Comparison of ENCODE assay signal across 1 cellular context in the genomic region with DNA sequence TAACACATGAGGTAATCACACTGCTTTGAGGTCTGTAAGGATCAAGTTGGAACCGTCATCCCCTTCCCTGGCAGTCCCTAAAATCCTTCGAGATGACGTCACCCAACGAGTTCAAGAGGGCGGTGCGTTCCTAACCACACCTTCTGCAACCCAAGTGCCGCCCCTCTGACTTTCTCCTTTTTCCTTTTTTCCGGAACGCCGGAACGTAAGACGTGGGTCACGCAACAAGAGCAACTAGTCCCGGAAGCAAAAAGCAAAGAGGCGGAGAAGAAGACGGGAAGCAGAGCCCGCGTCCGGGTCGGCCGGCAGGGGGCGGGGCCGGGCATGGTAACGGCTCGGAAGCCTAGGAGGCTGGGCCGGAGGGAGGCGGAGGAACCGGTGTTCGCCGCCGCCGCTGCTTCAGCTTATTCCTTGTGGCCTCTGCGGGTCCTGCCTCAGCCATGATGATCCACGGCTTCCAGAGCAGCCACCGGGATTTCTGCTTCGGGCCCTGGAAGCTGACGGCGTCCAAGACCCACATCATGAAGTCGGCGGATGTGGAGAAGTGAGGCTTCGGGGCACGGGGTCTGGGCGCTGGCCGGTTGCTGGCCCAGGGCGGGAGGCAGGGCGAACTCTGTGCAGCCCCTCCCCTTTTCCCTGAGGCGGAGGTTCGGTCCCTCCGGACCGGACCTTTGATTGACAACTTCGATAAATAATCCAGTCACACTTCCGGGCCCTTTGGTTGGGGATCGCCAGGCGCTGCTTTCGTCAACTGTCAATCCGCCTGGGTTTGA.
A peak's percentile ranks its signal among the peaks of the same experiment; 100 is the strongest.
TF ChIP-seq lines count a peak whose summit lies in the region.

Gene TIPRL, plus strand, starts transcription at position 325 of the 773 bp plus-strand sequence. Its CDS starts 116 bp downstream, at position 441.

TF ChIP-seq in K562, 482 proteins besides CTCF, POLR2A, EP300 and RAD21 (continued from another document and continues in another):
- TF ChIP-seq, protein P1, sequence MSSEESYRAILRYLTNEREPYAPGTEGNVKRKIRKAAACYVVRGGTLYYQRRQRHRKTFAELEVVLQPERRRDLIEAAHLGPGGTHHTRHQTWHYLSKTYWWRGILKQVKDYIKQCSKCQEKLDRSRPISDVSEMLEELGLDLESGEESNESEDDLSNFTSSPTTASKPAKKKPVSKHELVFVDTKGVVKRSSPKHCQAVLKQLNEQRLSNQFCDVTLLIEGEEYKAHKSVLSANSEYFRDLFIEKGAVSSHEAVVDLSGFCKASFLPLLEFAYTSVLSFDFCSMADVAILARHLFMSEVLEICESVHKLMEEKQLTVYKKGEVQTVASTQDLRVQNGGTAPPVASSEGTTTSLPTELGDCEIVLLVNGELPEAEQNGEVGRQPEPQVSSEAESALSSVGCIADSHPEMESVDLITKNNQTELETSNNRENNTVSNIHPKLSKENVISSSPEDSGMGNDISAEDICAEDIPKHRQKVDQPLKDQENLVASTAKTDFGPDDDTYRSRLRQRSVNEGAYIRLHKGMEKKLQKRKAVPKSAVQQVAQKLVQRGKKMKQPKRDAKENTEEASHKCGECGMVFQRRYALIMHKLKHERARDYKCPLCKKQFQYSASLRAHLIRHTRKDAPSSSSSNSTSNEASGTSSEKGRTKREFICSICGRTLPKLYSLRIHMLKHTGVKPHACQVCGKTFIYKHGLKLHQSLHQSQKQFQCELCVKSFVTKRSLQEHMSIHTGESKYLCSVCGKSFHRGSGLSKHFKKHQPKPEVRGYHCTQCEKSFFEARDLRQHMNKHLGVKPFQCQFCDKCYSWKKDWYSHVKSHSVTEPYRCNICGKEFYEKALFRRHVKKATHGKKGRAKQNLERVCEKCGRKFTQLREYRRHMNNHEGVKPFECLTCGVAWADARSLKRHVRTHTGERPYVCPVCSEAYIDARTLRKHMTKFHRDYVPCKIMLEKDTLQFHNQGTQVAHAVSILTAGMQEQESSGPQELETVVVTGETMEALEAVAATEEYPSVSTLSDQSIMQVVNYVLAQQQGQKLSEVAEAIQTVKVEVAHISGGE (CRISPR knock-in tag; IDR thresholded peaks at IDR 0.05) = peak in 2 of 3 experiments; percentile 64 to 92; a peak in 4 of 6 replicates
- TF ChIP-seq SMARCC2 (IDR thresholded peaks at IDR 0.05; ENCODE audit: low read depth) (no peak), TAF7 (tag; IDR thresholded peaks at IDR 0.05) (no peak; the same call in 1 of the 2 replicates), ZNF431 (CRISPR knock-in tag; IDR thresholded peaks at IDR 0.05) (no peak), SNIP1 (IDR thresholded peaks at IDR 0.05; ENCODE audit: low read depth) (no peak), HOMEZ (CRISPR knock-in tag; IDR thresholded peaks at IDR 0.05) (peak; percentile 86; the same call in 1 of the 2 replicates), CBX5 (IDR thresholded peaks at IDR 0.05; ENCODE audit: borderline replicate concordance, low read depth) (no peak), MXI1 (IDR thresholded peaks at IDR 0.05; ENCODE audit: low read depth, low read length) (peak; percentile 68), SIX5 (IDR thresholded peaks at IDR 0.05; ENCODE audit: borderline replicate concordance in 1 of 2, insufficient read depth in 1 of 2, low read depth in 1 of 2, low read length in 2 of 2) (no peak; a peak in 1 of 4 replicates), SREBF2 (CRISPR knock-in tag; IDR thresholded peaks at IDR 0.05) (no peak), ZNF76 (CRISPR knock-in tag; IDR thresholded peaks at IDR 0.05; ENCODE audit: borderline replicate concordance) (peak; percentile 72), FOXJ3 (CRISPR knock-in tag; IDR thresholded peaks at IDR 0.05) (no peak), ZNF79 (CRISPR knock-in tag; IDR thresholded peaks at IDR 0.05; ENCODE audit: low read depth) (no peak; the same call in 1 of the 2 replicates), FOXP4 (CRISPR knock-in tag; IDR thresholded peaks at IDR 0.05; ENCODE audit: borderline replicate concordance) (peak; percentile 66; the same call in 1 of the 2 replicates), SMAD4 (CRISPR knock-in tag; conservative IDR thresholded peaks at IDR 0.05) (peak; percentile 65), SOX6 (IDR thresholded peaks at IDR 0.05) (peak; percentile 74), ELF2 (CRISPR knock-in tag; IDR thresholded peaks at IDR 0.05) (peak; percentile 64; the same call in 1 of the 2 replicates), SP1 (CRISPR knock-in tag; IDR thresholded peaks at IDR 0.05) (peak; percentile 94), HNRNPL (IDR thresholded peaks at IDR 0.05; ENCODE audit: low read depth, low read length) (no peak), ZNF586 (CRISPR knock-in tag; conservative IDR thresholded peaks at IDR 0.05) (no peak), TRIM24 (IDR thresholded peaks at IDR 0.05) (peak in 1 of 2 experiments; percentile 65; a peak in 3 of 4 replicates), WHSC1 (IDR thresholded peaks at IDR 0.05; ENCODE audit: low read length) (no peak), PREB (CRISPR knock-in tag; IDR thresholded peaks at IDR 0.05) (no peak), ID3 (CRISPR knock-in tag; IDR thresholded peaks at IDR 0.05) (no peak), ID3 (tag; IDR thresholded peaks at IDR 0.05) (no peak), CREB1 (IDR thresholded peaks at IDR 0.05) (peak; percentile 91), CREB1 (CRISPR knock-in tag; IDR thresholded peaks at IDR 0.05) (peak; percentile 90), C11orf30 (IDR thresholded peaks at IDR 0.05; ENCODE audit: low read depth) (peak; percentile 63), ZBTB1 (CRISPR knock-in tag; IDR thresholded peaks at IDR 0.05; ENCODE audit: borderline replicate concordance, low read depth) (no peak; the same call in 1 of the 2 replicates), ZFP30 (CRISPR knock-in tag; IDR thresholded peaks at IDR 0.05; ENCODE audit: borderline replicate concordance) (no peak), ZKSCAN1 (IDR thresholded peaks at IDR 0.05; ENCODE audit: low read depth, low read length) (no peak), ZFP91 (CRISPR knock-in tag; IDR thresholded peaks at IDR 0.05) (no peak), CHCHD3 (CRISPR knock-in tag; IDR thresholded peaks at IDR 0.05) (no peak), JUNB (CRISPR knock-in tag; conservative IDR thresholded peaks at IDR 0.05) (peak; percentile 99), NEUROD1 (IDR thresholded peaks at IDR 0.05; ENCODE audit: borderline replicate concordance, low read depth, low read length, partially characterized antibody) (no peak)
- TF ChIP-seq, protein P2, sequence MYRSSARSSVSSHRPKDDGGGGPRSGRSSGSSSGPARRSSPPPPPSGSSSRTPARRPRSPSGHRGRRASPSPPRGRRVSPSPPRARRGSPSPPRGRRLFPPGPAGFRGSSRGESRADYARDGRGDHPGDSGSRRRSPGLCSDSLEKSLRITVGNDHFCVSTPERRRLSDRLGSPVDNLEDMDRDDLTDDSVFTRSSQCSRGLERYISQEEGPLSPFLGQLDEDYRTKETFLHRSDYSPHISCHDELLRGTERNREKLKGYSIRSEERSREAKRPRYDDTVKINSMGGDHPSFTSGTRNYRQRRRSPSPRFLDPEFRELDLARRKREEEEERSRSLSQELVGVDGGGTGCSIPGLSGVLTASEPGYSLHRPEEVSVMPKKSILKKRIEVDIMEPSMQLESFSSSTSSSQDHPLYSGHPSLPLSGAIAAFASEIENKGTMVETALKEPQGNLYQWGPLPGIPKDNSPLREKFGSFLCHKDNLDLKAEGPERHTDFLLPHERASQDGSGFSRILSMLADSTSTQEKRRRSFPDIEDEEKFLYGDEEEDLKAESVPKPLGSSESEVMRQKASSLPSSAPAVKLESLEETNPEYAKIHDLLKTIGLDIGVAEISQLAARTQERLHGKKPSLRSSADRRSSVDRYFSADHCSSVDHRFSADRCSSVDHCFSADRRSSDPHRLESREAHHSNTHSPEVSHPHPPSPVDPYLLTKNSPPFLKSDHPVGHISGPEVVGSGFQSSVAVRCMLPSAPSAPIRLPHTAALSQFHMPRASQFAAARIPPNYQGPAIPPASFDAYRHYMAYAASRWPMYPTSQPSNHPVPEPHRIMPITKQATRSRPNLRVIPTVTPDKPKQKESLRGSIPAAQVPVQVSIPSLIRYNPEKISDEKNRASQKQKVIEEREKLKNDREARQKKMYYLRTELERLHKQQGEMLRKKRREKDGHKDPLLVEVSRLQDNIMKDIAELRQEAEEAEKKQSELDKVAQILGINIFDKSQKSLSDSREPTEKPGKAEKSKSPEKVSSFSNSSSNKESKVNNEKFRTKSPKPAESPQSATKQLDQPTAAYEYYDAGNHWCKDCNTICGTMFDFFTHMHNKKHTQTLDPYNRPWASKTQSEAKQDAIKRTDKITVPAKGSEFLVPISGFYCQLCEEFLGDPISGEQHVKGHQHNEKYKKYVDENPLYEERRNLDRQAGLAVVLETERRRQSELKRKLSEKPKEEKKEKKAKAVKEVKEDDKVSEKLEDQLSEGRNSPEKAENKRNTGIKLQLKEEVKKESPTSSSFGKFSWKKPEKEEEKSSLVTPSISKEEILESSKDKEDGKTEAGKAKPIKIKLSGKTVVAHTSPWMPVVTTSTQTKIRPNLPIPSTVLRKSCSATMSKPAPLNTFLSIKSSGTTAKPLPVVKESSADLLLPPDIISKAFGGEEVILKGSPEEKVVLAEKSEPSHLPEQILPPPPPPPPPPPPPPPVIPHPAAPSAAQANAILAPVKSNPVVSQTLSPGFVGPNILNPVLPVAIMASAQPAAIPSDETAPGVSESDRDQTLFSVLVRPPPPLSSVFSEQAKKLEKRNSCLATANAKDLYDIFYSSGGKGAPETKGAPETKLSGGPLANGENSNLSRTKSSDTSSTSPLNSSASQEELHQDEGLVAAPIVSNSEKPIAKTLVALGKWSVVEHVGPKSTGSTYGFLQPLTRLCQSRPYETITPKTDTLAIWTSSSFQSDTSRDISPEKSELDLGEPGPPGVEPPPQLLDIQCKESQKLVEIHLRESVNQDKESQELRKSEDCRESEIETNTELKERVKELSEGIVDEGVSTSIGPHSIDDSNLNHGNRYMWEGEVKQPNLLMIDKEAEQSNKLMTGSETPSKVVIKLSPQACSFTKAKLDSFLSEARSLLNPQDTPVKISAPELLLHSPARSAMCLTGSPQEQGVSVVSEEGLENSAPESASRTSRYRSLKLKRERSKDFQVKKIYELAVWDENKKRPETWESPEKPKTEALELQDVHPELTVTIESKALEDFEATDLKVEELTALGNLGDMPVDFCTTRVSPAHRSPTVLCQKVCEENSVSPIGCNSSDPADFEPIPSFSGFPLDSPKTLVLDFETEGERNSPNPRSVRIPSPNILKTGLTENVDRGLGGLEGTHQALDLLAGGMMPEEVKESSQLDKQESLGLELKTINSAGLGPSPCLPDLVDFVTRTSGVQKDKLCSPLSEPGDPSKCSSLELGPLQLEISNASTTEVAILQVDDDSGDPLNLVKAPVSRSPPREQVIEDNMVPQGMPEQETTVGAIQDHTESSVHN (IDR thresholded peaks at IDR 0.05; ENCODE audit: borderline replicate concordance in 1 of 2, low read depth in 1 of 2) = no peak; a peak in 1 of 4 replicates
- TF ChIP-seq, protein P3, sequence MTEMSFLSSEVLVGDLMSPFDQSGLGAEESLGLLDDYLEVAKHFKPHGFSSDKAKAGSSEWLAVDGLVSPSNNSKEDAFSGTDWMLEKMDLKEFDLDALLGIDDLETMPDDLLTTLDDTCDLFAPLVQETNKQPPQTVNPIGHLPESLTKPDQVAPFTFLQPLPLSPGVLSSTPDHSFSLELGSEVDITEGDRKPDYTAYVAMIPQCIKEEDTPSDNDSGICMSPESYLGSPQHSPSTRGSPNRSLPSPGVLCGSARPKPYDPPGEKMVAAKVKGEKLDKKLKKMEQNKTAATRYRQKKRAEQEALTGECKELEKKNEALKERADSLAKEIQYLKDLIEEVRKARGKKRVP (CRISPR knock-in tag; IDR thresholded peaks at IDR 0.05) = 0 out of 2 replicates have a peak, but pooled peaks have one; percentile 18
